14 cellular contexts compared by ENCODE assay signal in the genomic region with DNA sequence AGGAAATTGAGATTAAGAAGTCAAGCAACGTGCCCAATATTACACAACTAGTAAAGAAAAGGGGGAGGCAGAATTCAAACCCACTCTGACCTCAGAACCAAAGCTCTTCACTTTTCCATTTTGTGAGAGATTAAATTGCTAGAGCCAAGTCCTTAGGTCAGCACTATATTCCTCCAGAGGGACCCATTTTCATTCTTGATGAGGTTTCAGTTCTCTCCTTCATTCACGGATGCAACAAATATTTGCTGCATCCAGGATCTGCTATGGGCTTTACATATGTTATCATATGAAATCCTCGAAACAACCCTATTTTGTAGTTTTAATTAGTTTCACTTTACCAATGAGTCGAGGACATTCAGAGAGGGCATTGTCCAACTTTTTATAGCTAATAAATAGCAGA.
"Had no signal": no experiment of that assay in that cellular context is flagged by ENCODE, and none has a peak within 500 bp of the region (broad histone marks: within the 10 kb centered on the region; RNA-seq: fewer than 3 reads in every experiment).

No MANE protein-coding gene starts in this region.

- H3K4me2 ChIP-seq: neural progenitor cell had no signal

- H3K9me3 Mint-ChIP-seq: activated naive CD4-positive, alpha-beta T cell treated with anti-CD3 and anti-CD28 coated beads, Interleukin-2, amount 10 ng/mL, durations not matched to agents 7 days and 5 days; activated T-helper 17 cell treated with anti-CD3 and anti-CD28 coated beads, Interleukin-2, amount 50 U/mL, for 72 hours; central memory CD8-positive, alpha-beta T cell; dendritic cell treated with granulocyte-macrophage colony-stimulating factor and Interleukin-4, amounts not matched to agents 40 ng/mL and 50 ng/mL, for 4 days; effector memory CD8-positive, alpha-beta T cell; neural progenitor cell had no signal

- H2AFZ ChIP-seq: neural progenitor cell had no signal

- H3K4me3 Mint-ChIP-seq: activated naive CD4-positive, alpha-beta T cell treated with anti-CD3 and anti-CD28 coated beads, Interleukin-2, amount 10 ng/mL, durations not matched to agents 7 days and 5 days; activated T-helper 17 cell treated with anti-CD3 and anti-CD28 coated beads, Interleukin-2, amount 50 U/mL, for 72 hours; central memory CD8-positive, alpha-beta T cell; dendritic cell treated with granulocyte-macrophage colony-stimulating factor and Interleukin-4, amounts not matched to agents 40 ng/mL and 50 ng/mL, for 4 days; neural progenitor cell had no signal

- H3K27ac Mint-ChIP-seq: activated naive CD4-positive, alpha-beta T cell treated with anti-CD3 and anti-CD28 coated beads, Interleukin-2, amount 10 ng/mL, durations not matched to agents 7 days and 5 days; activated T-helper 17 cell treated with anti-CD3 and anti-CD28 coated beads, Interleukin-2, amount 50 U/mL, for 72 hours; dendritic cell treated with granulocyte-macrophage colony-stimulating factor and Interleukin-4, amounts not matched to agents 40 ng/mL and 50 ng/mL, for 4 days; neural progenitor cell had no signal

- H3K4me1 Mint-ChIP-seq: activated naive CD4-positive, alpha-beta T cell treated with anti-CD3 and anti-CD28 coated beads, Interleukin-2, amount 10 ng/mL, durations not matched to agents 7 days and 5 days; activated T-helper 17 cell treated with anti-CD3 and anti-CD28 coated beads, Interleukin-2, amount 50 U/mL, for 72 hours had no signal

- H3K27ac ChIP-seq: adrenal gland, body of pancreas, neural progenitor cell, pancreas, skin epidermis, vagina had no signal

- H3K9me3 ChIP-seq: adrenal gland, body of pancreas, pancreas, tibial nerve, vagina had no signal

- H3K27me3 Mint-ChIP-seq: activated naive CD4-positive, alpha-beta T cell treated with anti-CD3 and anti-CD28 coated beads, Interleukin-2, amount 10 ng/mL, durations not matched to agents 7 days and 5 days; central memory CD8-positive, alpha-beta T cell; dendritic cell treated with granulocyte-macrophage colony-stimulating factor and Interleukin-4, amounts not matched to agents 40 ng/mL and 50 ng/mL, for 4 days; effector memory CD8-positive, alpha-beta T cell had no signal

- H3K4me1 ChIP-seq: adrenal gland, body of pancreas, pancreas had no signal

- H3K27me3 ChIP-seq: adrenal gland, body of pancreas, neural progenitor cell, pancreas, tibial nerve, vagina had no signal

- ATAC-seq: activated T-helper 17 cell treated with anti-CD3 and anti-CD28 coated beads, Interleukin-2, amount 50 U/mL, for 72 hours; body of pancreas; effector memory CD8-positive, alpha-beta T cell had no signal

- H3K4me3 ChIP-seq: adrenal gland, body of pancreas, neural progenitor cell, pancreas, skin epidermis, tibial nerve, vagina had no signal

- DNase-seq: activated CD4-positive, alpha-beta T cell treated with anti-CD3 and anti-CD28 coated beads, Interleukin-2, amount 50 U/mL, for 1 hour; activated naive CD4-positive, alpha-beta T cell treated with anti-CD3 and anti-CD28 coated beads, Interleukin-2, amount 10 ng/mL, durations not matched to agents 7 days and 5 days; activated T-cell treated with anti-CD3 and anti-CD28 coated beads for 4 hours; adrenal gland; body of pancreas; effector memory CD8-positive, alpha-beta T cell; pancreas had no signal

- H3K36me3 Mint-ChIP-seq: activated naive CD4-positive, alpha-beta T cell treated with anti-CD3 and anti-CD28 coated beads, Interleukin-2, amount 10 ng/mL, durations not matched to agents 7 days and 5 days had no signal

- H3K9ac ChIP-seq: neural progenitor cell had no signal

- H3K36me3 ChIP-seq: adrenal gland, pancreas, tibial nerve, vagina had no signal
